ENCODE assay signal across 1 cellular context in the genomic region with DNA sequence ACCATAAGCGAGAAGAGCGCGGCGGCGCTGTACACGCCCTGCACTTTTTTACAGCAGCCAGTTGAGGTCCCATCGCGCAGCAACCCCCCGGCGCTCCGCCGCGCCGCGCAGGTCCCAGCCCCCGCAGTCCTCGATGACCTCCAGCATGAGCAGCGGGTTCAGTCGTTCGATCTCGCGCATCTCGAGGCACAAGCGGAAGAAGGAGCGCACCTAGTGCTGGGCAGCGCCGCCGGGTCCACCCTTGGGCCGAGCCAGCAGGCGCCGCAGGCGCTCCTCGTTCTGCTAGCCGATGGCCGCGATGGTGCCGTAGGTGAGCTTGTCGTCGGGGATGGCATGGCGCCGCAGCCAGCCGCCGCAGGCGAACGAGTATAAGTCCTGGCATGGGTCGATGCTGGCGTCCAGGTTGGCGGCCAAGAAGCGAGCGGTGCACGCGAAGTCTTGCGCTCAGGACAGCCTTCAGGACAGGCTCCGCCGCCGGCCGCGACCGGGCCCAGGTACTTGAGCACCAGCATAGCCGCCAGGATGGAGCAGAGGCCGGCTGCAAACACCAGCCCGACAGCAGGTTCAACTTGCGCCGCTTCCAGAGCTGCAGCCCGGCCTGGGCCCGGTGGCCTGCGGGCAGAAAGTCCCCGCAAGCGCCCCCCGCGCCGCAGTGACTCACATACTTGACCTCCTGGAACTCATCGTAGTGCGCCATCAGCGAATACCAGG.
TF ChIP-seq lines count a peak whose summit lies in the region.

No MANE protein-coding gene starts in this region.

TF ChIP-seq in H1, 55 proteins besides CTCF, POLR2A, EP300 and RAD21:
- no peak for TF ChIP-seq BRCA1 (IDR thresholded peaks at IDR 0.05; ENCODE audit: low read depth, low read length)
- no peak for TF ChIP-seq GABPA (IDR thresholded peaks at IDR 0.05; ENCODE audit: borderline replicate concordance, insufficient read depth, low read length)
- TF ChIP-seq RNF2 (IDR thresholded peaks at IDR 0.05; ENCODE audit: borderline replicate concordance, low read depth, low read length, missing control alignments, poor library complexity, severe bottlenecking): peak; percentile 65
- no peak for TF ChIP-seq HDAC6 (IDR thresholded peaks at IDR 0.05; ENCODE audit: low read depth, low read length)
- no peak for TF ChIP-seq SP1 (IDR thresholded peaks at IDR 0.05; ENCODE audit: low read depth, low read length)
- no peak for TF ChIP-seq RFX5 (IDR thresholded peaks at IDR 0.05; ENCODE audit: borderline replicate concordance, low read depth, low read length)
- no peak for TF ChIP-seq FOSL1 (IDR thresholded peaks at IDR 0.05; ENCODE audit: insufficient read depth, low read depth, low read length)
- no peak for TF ChIP-seq CBX5 (IDR thresholded peaks at IDR 0.05; ENCODE audit: low read depth, low read length)
- no peak for TF ChIP-seq KDM5A (IDR thresholded peaks at IDR 0.05; ENCODE audit: low read length)
- no peak for TF ChIP-seq NANOG (IDR thresholded peaks at IDR 0.05; ENCODE audit: insufficient read depth, low read depth, low read length, poor library complexity, severe bottlenecking)
- TF ChIP-seq, protein P1, sequence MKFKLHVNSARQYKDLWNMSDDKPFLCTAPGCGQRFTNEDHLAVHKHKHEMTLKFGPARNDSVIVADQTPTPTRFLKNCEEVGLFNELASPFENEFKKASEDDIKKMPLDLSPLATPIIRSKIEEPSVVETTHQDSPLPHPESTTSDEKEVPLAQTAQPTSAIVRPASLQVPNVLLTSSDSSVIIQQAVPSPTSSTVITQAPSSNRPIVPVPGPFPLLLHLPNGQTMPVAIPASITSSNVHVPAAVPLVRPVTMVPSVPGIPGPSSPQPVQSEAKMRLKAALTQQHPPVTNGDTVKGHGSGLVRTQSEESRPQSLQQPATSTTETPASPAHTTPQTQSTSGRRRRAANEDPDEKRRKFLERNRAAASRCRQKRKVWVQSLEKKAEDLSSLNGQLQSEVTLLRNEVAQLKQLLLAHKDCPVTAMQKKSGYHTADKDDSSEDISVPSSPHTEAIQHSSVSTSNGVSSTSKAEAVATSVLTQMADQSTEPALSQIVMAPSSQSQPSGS (IDR thresholded peaks at IDR 0.05; ENCODE audit: low read length): no peak
- no peak for TF ChIP-seq SRF (IDR thresholded peaks at IDR 0.05; ENCODE audit: low read depth, low read length)
- no peak for TF ChIP-seq TAF1 (IDR thresholded peaks at IDR 0.05; ENCODE audit: low read depth, low read length)
- TF ChIP-seq ASH2L (IDR thresholded peaks at IDR 0.05; ENCODE audit: low read length): no peak
- TF ChIP-seq CEBPB (IDR thresholded peaks at IDR 0.05; ENCODE audit: low read depth, low read length): no peak
- no peak for TF ChIP-seq SIX5 (IDR thresholded peaks at IDR 0.05; ENCODE audit: low read depth, low read length)
- TF ChIP-seq EGR1 (IDR thresholded peaks at IDR 0.05; ENCODE audit: borderline replicate concordance, low read depth, low read length): no peak
- no peak for TF ChIP-seq SAP30 (IDR thresholded peaks at IDR 0.05; ENCODE audit: insufficient read depth, insufficient replicate concordance, low read length)
- no peak for TF ChIP-seq SIRT6 (IDR thresholded peaks at IDR 0.05; ENCODE audit: low read length)
- peak; percentile 83 for TF ChIP-seq EZH2 (IDR thresholded peaks at IDR 0.05; ENCODE audit: low read depth, low read length, severe bottlenecking)
- TF ChIP-seq E2F6 (IDR thresholded peaks at IDR 0.05): peak; percentile 48
- peak; percentile 42 for TF ChIP-seq TAF7 (optimal IDR thresholded peaks at IDR 0.05; ENCODE audit: borderline replicate concordance, low read depth, low read length)
- no peak for TF ChIP-seq PHF8 (conservative IDR thresholded peaks at IDR 0.05; ENCODE audit: low read depth, low read length)
- TF ChIP-seq BCL11A (IDR thresholded peaks at IDR 0.05; ENCODE audit: low read depth in 2 of 2, low read length in 2 of 2): no peak
- TF ChIP-seq RXRA (IDR thresholded peaks at IDR 0.05; ENCODE audit: insufficient read depth, low read depth, low read length): no peak
- 0 out of 2 replicates have a peak, but pooled peaks have one; percentile 61 for TF ChIP-seq RBBP5 (IDR thresholded peaks at IDR 0.05; ENCODE audit: borderline replicate concordance, low read depth, low read length)
- no peak for TF ChIP-seq POLR2AphosphoS5 (IDR thresholded peaks at IDR 0.05; ENCODE audit: low read depth, low read length)
- TF ChIP-seq, protein P2, sequence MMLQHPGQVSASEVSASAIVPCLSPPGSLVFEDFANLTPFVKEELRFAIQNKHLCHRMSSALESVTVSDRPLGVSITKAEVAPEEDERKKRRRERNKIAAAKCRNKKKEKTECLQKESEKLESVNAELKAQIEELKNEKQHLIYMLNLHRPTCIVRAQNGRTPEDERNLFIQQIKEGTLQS (IDR thresholded peaks at IDR 0.05; ENCODE audit: insufficient read depth, low read depth, low read length): no peak
- no peak for TF ChIP-seq TCF12 (IDR thresholded peaks at IDR 0.05; ENCODE audit: low read depth, low read length)
- TF ChIP-seq SP4 (IDR thresholded peaks at IDR 0.05; ENCODE audit: low read length): no peak
- TF ChIP-seq CBX8 (IDR thresholded peaks at IDR 0.05; ENCODE audit: borderline replicate concordance, low read depth, low read length): no peak
- TF ChIP-seq TEAD4 (IDR thresholded peaks at IDR 0.05; ENCODE audit: low read depth, low read length): 0 out of 2 replicates have a peak, but pooled peaks have one; percentile 5
- peak; percentile 95 for TF ChIP-seq SUZ12 (IDR thresholded peaks at IDR 0.05; ENCODE audit: low read length)
- TF ChIP-seq, protein P3, sequence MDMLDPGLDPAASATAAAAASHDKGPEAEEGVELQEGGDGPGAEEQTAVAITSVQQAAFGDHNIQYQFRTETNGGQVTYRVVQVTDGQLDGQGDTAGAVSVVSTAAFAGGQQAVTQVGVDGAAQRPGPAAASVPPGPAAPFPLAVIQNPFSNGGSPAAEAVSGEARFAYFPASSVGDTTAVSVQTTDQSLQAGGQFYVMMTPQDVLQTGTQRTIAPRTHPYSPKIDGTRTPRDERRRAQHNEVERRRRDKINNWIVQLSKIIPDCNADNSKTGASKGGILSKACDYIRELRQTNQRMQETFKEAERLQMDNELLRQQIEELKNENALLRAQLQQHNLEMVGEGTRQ (IDR thresholded peaks at IDR 0.05; ENCODE audit: low read length): no peak
- TF ChIP-seq SP2 (IDR thresholded peaks at IDR 0.05; ENCODE audit: low read length): no peak
- no peak for TF ChIP-seq CTBP2 (IDR thresholded peaks at IDR 0.05; ENCODE audit: borderline replicate concordance, insufficient read depth, insufficient read length, low read length)
- no peak for TF ChIP-seq HDAC2 (IDR thresholded peaks at IDR 0.05; ENCODE audit: borderline replicate concordance in 1 of 2, low read depth in 2 of 2, low read length in 2 of 2)
- no peak for TF ChIP-seq ZNF274 (IDR thresholded peaks at IDR 0.05; ENCODE audit: borderline replicate concordance, extremely low read depth, low read length)
- no peak for TF ChIP-seq SIN3A (conservative IDR thresholded peaks at IDR 0.05 in 1 of 2, IDR thresholded peaks at IDR 0.05 in 1 of 2; ENCODE audit: low read depth in 1 of 2, low read length in 2 of 2)
- no peak for TF ChIP-seq KDM1A (IDR thresholded peaks at IDR 0.05; ENCODE audit: borderline replicate concordance, low read length)
- no peak for TF ChIP-seq CREB1 (IDR thresholded peaks at IDR 0.05)
- no peak for TF ChIP-seq BACH1 (IDR thresholded peaks at IDR 0.05; ENCODE audit: low read length)
- TF ChIP-seq GTF2F1 (IDR thresholded peaks at IDR 0.05; ENCODE audit: borderline replicate concordance, low read depth, low read length): no peak
- TF ChIP-seq CHD1 (IDR thresholded peaks at IDR 0.05; ENCODE audit: low read depth, low read length): no peak
- peak; percentile 37 for TF ChIP-seq KDM4A (IDR thresholded peaks at IDR 0.05; ENCODE audit: low read depth, low read length, severe bottlenecking)
